8 cellular contexts compared by ENCODE assay signal in the genomic region with DNA sequence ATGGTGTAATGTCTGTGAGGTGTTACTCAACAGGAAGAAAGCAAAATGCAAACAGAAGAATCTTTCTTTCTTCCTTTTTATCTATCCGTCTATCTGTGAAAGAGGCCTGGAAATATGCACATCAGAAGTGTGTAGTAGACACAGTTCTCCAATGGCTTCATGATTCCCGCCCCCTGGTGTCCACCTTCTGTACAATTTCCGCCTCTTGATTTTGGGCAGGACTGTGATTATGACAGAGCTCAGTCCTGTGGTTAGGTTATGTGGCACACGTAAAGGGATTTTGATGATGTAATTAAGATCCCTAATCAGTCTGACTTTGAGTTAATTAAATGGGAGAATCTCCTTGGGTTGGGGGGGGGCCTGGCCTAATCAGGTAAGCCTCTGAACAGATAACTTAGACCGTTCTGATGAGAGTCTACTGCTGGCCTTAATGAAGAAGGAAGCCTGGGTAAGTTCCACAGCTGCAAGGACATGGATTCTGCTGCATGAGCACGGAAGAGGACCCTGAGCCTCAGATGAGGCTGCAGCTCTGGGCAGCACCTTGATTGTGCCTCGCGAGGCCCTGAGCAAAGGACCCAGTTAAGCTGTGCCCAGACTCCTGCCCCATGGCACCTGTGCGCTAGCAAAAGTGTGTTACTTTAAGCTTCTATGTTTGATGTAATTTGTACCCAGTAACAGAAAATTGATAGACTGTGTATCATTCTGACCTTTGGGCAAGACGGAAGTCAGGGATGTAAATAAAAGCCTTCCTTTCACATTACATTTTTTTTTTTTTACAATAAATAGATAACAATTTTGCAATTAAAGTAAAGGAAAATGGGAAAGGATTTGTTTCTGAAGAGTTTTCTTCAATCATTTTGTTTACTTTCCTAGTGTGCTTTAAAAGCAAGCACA. TPM values are rescaled to one million over a fixed set of nuclear protein-coding genes. Genes with fewer than 3 reads are reported as not detected.
A peak's percentile ranks its signal among the peaks of the same experiment; 100 is the strongest.
DNase-seq lines count a peak whose midpoint lies in the region; ATAC-seq, FAIRE-seq and TF ChIP-seq lines count a peak whose summit lies in the region.

No MANE protein-coding gene starts in this region.

- peak; percentile 95 for ATAC-seq in SK-N-SH treated with all-trans-retinoic acid at 6 μM for 48 hours
- ATAC-seq in left lobe of liver: peak; percentile 57
- ATAC-seq in GM18909 (IDR thresholded peaks at IDR 0.05; ENCODE audit: poor library complexity, unreplicated experiment): no peak

- H3K27me3 ChIP-seq in effector memory CD4-positive, alpha-beta T cell (replicated peaks; ENCODE audit: control insufficient read depth, insufficient read depth, low read length, poor library complexity, severe bottlenecking): peaks cover 4% of the 10 kb centered on the region

- H3K4me3 ChIP-seq in effector memory CD4-positive, alpha-beta T cell (ENCODE audit: insufficient read depth, low read depth, low read length, poor library complexity, severe bottlenecking): no peak overlapping the region

- H3K4me1 ChIP-seq in effector memory CD4-positive, alpha-beta T cell (ENCODE audit: control insufficient read depth, insufficient read depth, low read length, poor library complexity, severe bottlenecking): no peaks in the 10 kb centered on the region

- no peaks in the 10 kb centered on the region for H3K9me3 ChIP-seq in effector memory CD4-positive, alpha-beta T cell (ENCODE audit: control insufficient read depth, low read length)

- POLR2A ChIA-PET in RWPE1 (lab: Yijun Ruan, JAX; ENCODE audit: low non-redundant PET): interaction anchor here (0.7 kb wide), 1 partner anchor 685 kb away, joined by 4 read pairs; no protein-coding TSS in a partner anchor

- peak; percentile 28 for FAIRE-seq in HTR-8/SVneo (lab: Jason Lieb, UNC)

- no peak overlapping the region for H3K27ac ChIP-seq in RWPE1
- no peak overlapping the region for H3K27ac ChIP-seq in effector memory CD4-positive, alpha-beta T cell (ENCODE audit: insufficient read depth, low read length, poor library complexity, severe bottlenecking)

- DNase-seq in EL (peak; percentile 26), HTR-8/SVneo (ENCODE audit: insufficient read length, low spot score) (peak; percentile 52), left lobe of liver (ENCODE audit: low spot score) (no peak), RWPE1 (ENCODE audit: low spot score) (no peak)
- DNase-seq in effector memory CD4-positive, alpha-beta T cell: no peak
- no peak for DNase-seq in activated CD4-positive, alpha-beta T cell treated with anti-CD3 and anti-CD28 coated beads, Interleukin-2, amount 50 U/mL, for 48 hours

- no peak for TF ChIP-seq CTCF in RWPE1 (conservative IDR thresholded peaks at IDR 0.05; ENCODE audit: low read depth)

- CTCF ChIA-PET in RWPE1 (lab: Yijun Ruan, JAX): interaction anchor here (0.6 to 1.7 kb wide), 5 partner anchors 11 to 181 kb away, joined by 3 to 5 read pairs (median 3); a partner anchor contains a TSS

- H3K36me3 ChIP-seq in effector memory CD4-positive, alpha-beta T cell (ENCODE audit: control insufficient read depth, insufficient read depth, low read length): no peaks in the 10 kb centered on the region

TF ChIP-seq in SK-N-SH treated with all-trans-retinoic acid at 6 μM for 48 hours, 23 proteins besides CTCF, POLR2A, EP300 and RAD21:
- no peak for TF ChIP-seq ZFP30 (CRISPR knock-in tag; IDR thresholded peaks at IDR 0.05)
- TF ChIP-seq CSDC2 (CRISPR knock-in tag; IDR thresholded peaks at IDR 0.05): no peak
- no peak for TF ChIP-seq ZFP3 (CRISPR knock-in tag; IDR thresholded peaks at IDR 0.05)
- no peak for TF ChIP-seq GLIS3 (CRISPR knock-in tag; IDR thresholded peaks at IDR 0.05)
- no peak for TF ChIP-seq OSR1 (CRISPR knock-in tag; IDR thresholded peaks at IDR 0.05)
- TF ChIP-seq, protein P1, sequence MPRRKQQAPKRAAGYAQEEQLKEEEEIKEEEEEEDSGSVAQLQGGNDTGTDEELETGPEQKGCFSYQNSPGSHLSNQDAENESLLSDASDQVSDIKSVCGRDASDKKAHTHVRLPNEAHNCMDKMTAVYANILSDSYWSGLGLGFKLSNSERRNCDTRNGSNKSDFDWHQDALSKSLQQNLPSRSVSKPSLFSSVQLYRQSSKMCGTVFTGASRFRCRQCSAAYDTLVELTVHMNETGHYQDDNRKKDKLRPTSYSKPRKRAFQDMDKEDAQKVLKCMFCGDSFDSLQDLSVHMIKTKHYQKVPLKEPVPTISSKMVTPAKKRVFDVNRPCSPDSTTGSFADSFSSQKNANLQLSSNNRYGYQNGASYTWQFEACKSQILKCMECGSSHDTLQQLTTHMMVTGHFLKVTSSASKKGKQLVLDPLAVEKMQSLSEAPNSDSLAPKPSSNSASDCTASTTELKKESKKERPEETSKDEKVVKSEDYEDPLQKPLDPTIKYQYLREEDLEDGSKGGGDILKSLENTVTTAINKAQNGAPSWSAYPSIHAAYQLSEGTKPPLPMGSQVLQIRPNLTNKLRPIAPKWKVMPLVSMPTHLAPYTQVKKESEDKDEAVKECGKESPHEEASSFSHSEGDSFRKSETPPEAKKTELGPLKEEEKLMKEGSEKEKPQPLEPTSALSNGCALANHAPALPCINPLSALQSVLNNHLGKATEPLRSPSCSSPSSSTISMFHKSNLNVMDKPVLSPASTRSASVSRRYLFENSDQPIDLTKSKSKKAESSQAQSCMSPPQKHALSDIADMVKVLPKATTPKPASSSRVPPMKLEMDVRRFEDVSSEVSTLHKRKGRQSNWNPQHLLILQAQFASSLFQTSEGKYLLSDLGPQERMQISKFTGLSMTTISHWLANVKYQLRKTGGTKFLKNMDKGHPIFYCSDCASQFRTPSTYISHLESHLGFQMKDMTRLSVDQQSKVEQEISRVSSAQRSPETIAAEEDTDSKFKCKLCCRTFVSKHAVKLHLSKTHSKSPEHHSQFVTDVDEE (CRISPR knock-in tag; IDR thresholded peaks at IDR 0.05): no peak
- no peak for TF ChIP-seq ZC3H10 (CRISPR knock-in tag; IDR thresholded peaks at IDR 0.05)
- no peak for TF ChIP-seq SNAI2 (CRISPR knock-in tag; IDR thresholded peaks at IDR 0.05)
- no peak for TF ChIP-seq ISL1 (CRISPR knock-in tag; IDR thresholded peaks at IDR 0.05)
- TF ChIP-seq, protein P2, sequence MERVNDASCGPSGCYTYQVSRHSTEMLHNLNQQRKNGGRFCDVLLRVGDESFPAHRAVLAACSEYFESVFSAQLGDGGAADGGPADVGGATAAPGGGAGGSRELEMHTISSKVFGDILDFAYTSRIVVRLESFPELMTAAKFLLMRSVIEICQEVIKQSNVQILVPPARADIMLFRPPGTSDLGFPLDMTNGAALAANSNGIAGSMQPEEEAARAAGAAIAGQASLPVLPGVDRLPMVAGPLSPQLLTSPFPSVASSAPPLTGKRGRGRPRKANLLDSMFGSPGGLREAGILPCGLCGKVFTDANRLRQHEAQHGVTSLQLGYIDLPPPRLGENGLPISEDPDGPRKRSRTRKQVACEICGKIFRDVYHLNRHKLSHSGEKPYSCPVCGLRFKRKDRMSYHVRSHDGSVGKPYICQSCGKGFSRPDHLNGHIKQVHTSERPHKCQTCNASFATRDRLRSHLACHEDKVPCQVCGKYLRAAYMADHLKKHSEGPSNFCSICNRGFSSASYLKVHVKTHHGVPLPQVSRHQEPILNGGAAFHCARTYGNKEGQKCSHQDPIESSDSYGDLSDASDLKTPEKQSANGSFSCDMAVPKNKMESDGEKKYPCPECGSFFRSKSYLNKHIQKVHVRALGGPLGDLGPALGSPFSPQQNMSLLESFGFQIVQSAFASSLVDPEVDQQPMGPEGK (CRISPR knock-in tag; IDR thresholded peaks at IDR 0.05; ENCODE audit: borderline replicate concordance): no peak
- TF ChIP-seq TOX (CRISPR knock-in tag; IDR thresholded peaks at IDR 0.05; ENCODE audit: borderline replicate concordance): no peak
- no peak for TF ChIP-seq ZNF70 (CRISPR knock-in tag; IDR thresholded peaks at IDR 0.05)
- TF ChIP-seq TCF4 (CRISPR knock-in tag; IDR thresholded peaks at IDR 0.05; ENCODE audit: borderline replicate concordance): no peak
- TF ChIP-seq, protein P3, sequence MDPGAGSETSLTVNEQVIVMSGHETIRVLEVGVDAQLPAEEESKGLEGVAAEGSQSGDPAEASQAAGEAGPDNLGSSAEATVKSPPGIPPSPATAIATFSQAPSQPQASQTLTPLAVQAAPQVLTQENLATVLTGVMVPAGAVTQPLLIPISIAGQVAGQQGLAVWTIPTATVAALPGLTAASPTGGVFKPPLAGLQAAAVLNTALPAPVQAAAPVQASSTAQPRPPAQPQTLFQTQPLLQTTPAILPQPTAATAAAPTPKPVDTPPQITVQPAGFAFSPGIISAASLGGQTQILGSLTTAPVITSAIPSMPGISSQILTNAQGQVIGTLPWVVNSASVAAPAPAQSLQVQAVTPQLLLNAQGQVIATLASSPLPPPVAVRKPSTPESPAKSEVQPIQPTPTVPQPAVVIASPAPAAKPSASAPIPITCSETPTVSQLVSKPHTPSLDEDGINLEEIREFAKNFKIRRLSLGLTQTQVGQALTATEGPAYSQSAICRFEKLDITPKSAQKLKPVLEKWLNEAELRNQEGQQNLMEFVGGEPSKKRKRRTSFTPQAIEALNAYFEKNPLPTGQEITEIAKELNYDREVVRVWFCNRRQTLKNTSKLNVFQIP (CRISPR knock-in tag; IDR thresholded peaks at IDR 0.05; ENCODE audit: borderline replicate concordance, low read depth): no peak
- no peak for TF ChIP-seq ARNTL (CRISPR knock-in tag; IDR thresholded peaks at IDR 0.05; ENCODE audit: borderline replicate concordance, low read depth)

RNA-seq across cellular contexts. Expression of a gene that starts 11.3 kb away (rescaled TPM):
- total RNA-seq in left lobe of liver: not detected

Comparison
In these comparisons a context has a peak if more than half of its experiments do, and no peak if none do; other contexts are left out.
1. DNase-seq: peak in EL (single experiment) and HTR-8/SVneo (single experiment); none in left lobe of liver (single experiment), RWPE1 (single experiment), effector memory CD4-positive, alpha-beta T cell (0 of 3) and activated CD4-positive, alpha-beta T cell treated with anti-CD3 and anti-CD28 coated beads, Interleukin-2, amount 50 U/mL, for 48 hours (0 of 2).